8 cellular contexts compared by ENCODE assay signal in genomic region chr1:95233321-95233736, GRCh38. TPM values are rescaled to one million over a fixed set of nuclear protein-coding genes. Genes with fewer than 3 reads are reported as not detected.
DNase-seq lines count a peak whose midpoint lies in the region; ATAC-seq, FAIRE-seq and TF ChIP-seq lines count a peak whose summit lies in the region.

No MANE protein-coding gene starts in this region.

- H4K20me1 ChIP-seq in KMS-11 (ENCODE audit: insufficient read depth) = no peaks in the 10 kb centered on the region
- H4K20me1 ChIP-seq in HepG2 (ENCODE audit: insufficient read depth, low read length) = no peaks in the 10 kb centered on the region; the same call in 1 of the 2 replicates

- H3K4me1 Mint-ChIP-seq in central memory CD8-positive, alpha-beta T cell = peaks cover 30% of the 10 kb centered on the region

- intact Hi-C loops in HepG2 (cut with micrococcal nuclease; ENCODE audit: unreplicated experiment) = loop anchor here (1.0 to 5.0 kb wide), 4 partner anchors 66 to 306 kb away; partner anchors contain the start of genes ALG14 and CNN3

- TF ChIP-seq EP300 in HepG2 (IDR thresholded peaks at IDR 0.05; ENCODE audit: low read depth in 2 of 2, low read length in 2 of 2) (peak in 1 of 2 experiments; percentile 22; a peak in 1 of 4 replicates), HepG2 (CRISPR knock-in tag; IDR thresholded peaks at IDR 0.05; ENCODE audit: borderline replicate concordance) (no peak)

- no peaks in the 10 kb centered on the region for H3K9me3 ChIP-seq in HepG2 (ENCODE audit: low read length)

- peak overlapping the region; percentile 85 for H2AFZ ChIP-seq in KMS-11 (ENCODE audit: low read depth)
- H2AFZ ChIP-seq in HepG2 (ENCODE audit: low read length) = no peak overlapping the region

- peaks cover 13% of the 10 kb centered on the region for H3K36me3 Mint-ChIP-seq in central memory CD8-positive, alpha-beta T cell (ENCODE audit: insufficient read depth)

- H3K9ac ChIP-seq in KMS-11 (no peak overlapping the region; the same call in 1 of the 2 replicates), HepG2 (ENCODE audit: insufficient read depth, low read depth, low read length) (peak overlapping the region; percentile 92)

- no peaks in the 10 kb centered on the region for H3K27me3 ChIP-seq in BJ (ENCODE audit: control insufficient read depth, insufficient read depth, low read length)
- H3K27me3 ChIP-seq in KMS-11 (ENCODE audit: insufficient read depth, low read depth) = no peaks in the 10 kb centered on the region
- H3K27me3 ChIP-seq in HepG2 (ENCODE audit: control insufficient read depth in 1 of 2, insufficient read depth in 2 of 2, low read length in 2 of 2) = no peaks in the 10 kb centered on the region; a peak in 1 of 5 replicates

- peaks cover 24% of the 10 kb centered on the region for H3K27me3 Mint-ChIP-seq in central memory CD8-positive, alpha-beta T cell

- peak overlapping the region; percentile 89 for H3K4me3 Mint-ChIP-seq in central memory CD8-positive, alpha-beta T cell

- peak overlapping the region; percentile 51 for H3K4me3 ChIP-seq in BJ (ENCODE audit: low read depth, low read length)
- H3K4me3 ChIP-seq in KMS-11 (IDR thresholded peaks at IDR 0.05; ENCODE audit: insufficient read depth, low read depth, low read length) = no peak overlapping the region
- H3K4me3 ChIP-seq in HepG2 (replicated peaks in 1 of 3; ENCODE audit: insufficient read depth in 1 of 3, low read depth in 2 of 3, low read length in 3 of 3) = peak overlapping the region; percentile 82 to 98 (median 98)

- no peak for TF ChIP-seq CTCF in BJ (IDR thresholded peaks at IDR 0.05; ENCODE audit: insufficient read depth, low read depth, low read length)
- no peak for TF ChIP-seq CTCF in KMS-11 (conservative IDR thresholded peaks at IDR 0.05; ENCODE audit: low read depth, low read length)
- no peak for TF ChIP-seq CTCF in HepG2 (CRISPR knock-in tag; IDR thresholded peaks at IDR 0.05)

- H3K79me2 ChIP-seq in KMS-11 (ENCODE audit: insufficient read depth, low read depth) (no peaks in the 10 kb centered on the region), HepG2 (ENCODE audit: insufficient read depth, low read length) (peaks cover 19% of the 10 kb centered on the region)

- H3K9me3 Mint-ChIP-seq in central memory CD8-positive, alpha-beta T cell = no peaks in the 10 kb centered on the region

- peaks cover 5% of the 10 kb centered on the region for H3K4me1 ChIP-seq in KMS-11 (ENCODE audit: low read depth, poor library complexity, severe bottlenecking)
- H3K4me1 ChIP-seq in HepG2 (ENCODE audit: insufficient read depth, low read length) = peaks cover 48% of the 10 kb centered on the region

- H3K27ac ChIP-seq in KMS-11 (no peak overlapping the region), HepG2 (ENCODE audit: extremely low read length, insufficient read depth, low read length) (peak overlapping the region; percentile 95), temporal lobe (ENCODE audit: low read depth, low read length) (peak overlapping the region; percentile 81)

- H3K36me3 ChIP-seq in BJ (ENCODE audit: control insufficient read depth, insufficient read depth, low read length) (no peaks in the 10 kb centered on the region), KMS-11 (ENCODE audit: insufficient read depth) (no peaks in the 10 kb centered on the region), HepG2 (replicated peaks in 1 of 2; ENCODE audit: control insufficient read depth in 1 of 2, insufficient read depth in 2 of 2, low read length in 2 of 2) (peaks cover 0 to 1% of the 10 kb centered on the region in 2 experiments; a peak in 1 of 5 replicates)

- peak overlapping the region; percentile 54; the same call in 1 of the 2 replicates for H3K4me2 ChIP-seq in KMS-11
- peak overlapping the region; percentile 96 for H3K4me2 ChIP-seq in HepG2 (ENCODE audit: low read depth, low read length)

- TSS peak; percentile 81 for BruUV-seq in HepG2 (replicated peaks; lab: Mats Ljungman, UMichigan)

- peak; percentile 26 to 45; a peak in 2 of 4 replicates for TF ChIP-seq POLR2A in HepG2 (IDR thresholded peaks at IDR 0.05; ENCODE audit: insufficient read depth in 1 of 2, low read depth in 2 of 2, low read length in 2 of 2)

- POLR2A ChIA-PET in BJ (lab: Charles Lee) = interaction anchor here (0.6 to 1.3 kb wide), 3 partner anchors 9 to 1130 kb away, joined by 4 to 5 read pairs (median 4); no protein-coding TSS in a partner anchor
- POLR2A ChIA-PET in HepG2 (lab: Yijun Ruan, JAX) = interaction anchor here (0.7 to 2.2 kb wide), 20 partner anchors 8 to 379 kb away, joined by 3 to 36 read pairs (median 4); partner anchors contain the start of genes ALG14 and TLCD4

- DNase-seq in BJ (ENCODE audit: low read depth) = no peak
- DNase-seq in central memory CD8-positive, alpha-beta T cell (ENCODE audit: low spot score in 2 of 2) = no peak
- DNase-seq in HepG2 (ENCODE audit: low spot score) = peak; percentile 68
- no peak for DNase-seq in NOMO-1 treated with dmso at 0.1 percent for 144 hours (lab: John Stamatoyannopoulos, UW; ENCODE audit: unreplicated experiment)
- DNase-seq in LoVo (ENCODE audit: low spot score) = no peak
- DNase-seq in NCI-H2081 treated with DMSO at 0.1 percent for 48 hours (lab: John Stamatoyannopoulos, UW) = no peak

- peak; percentile 71 for FAIRE-seq in HepG2 (lab: Jason Lieb, UNC)

- in situ Hi-C loops in HepG2 (cut with HindIII; ENCODE audit: extremely low pct_ligation_motif_present, low pct_unique_long_range_greater_than_20kb) = loop anchor here (10.0 to 25.0 kb wide), 2 partner anchors 149 to 371 kb away; no protein-coding TSS in a partner anchor

- no peak for TF ChIP-seq RAD21 in HepG2 (CRISPR knock-in tag; IDR thresholded peaks at IDR 0.05)

- no peak for ATAC-seq in central memory CD8-positive, alpha-beta T cell (replicated peaks; ENCODE audit: extremely low read depth, poor library complexity, severe bottlenecking)
- ATAC-seq in HepG2 = peak; percentile 74

- WGBS in HepG2 (ENCODE audit: low lambda C conversion rate) = 2% methylated on average over 7 of the region's 13 CpGs

- H3K27ac Mint-ChIP-seq in central memory CD8-positive, alpha-beta T cell (ENCODE audit: low read depth) = peak overlapping the region; percentile 95

- CTCF ChIA-PET in BJ (lab: Yijun Ruan, JAX) = interaction anchor here (0.6 to 2.6 kb wide), 17 partner anchors 10 to 467 kb away, joined by 3 to 16 read pairs (median 3); partner anchors contain the start of gene TLCD4
- CTCF ChIA-PET in HepG2 (lab: Yijun Ruan, JAX; ENCODE audit: low intra/inter-chr PET ratio, low total read pairs) = interaction anchor here (0.7 to 1.6 kb wide), 2 partner anchors 116 to 149 kb away, joined by 3 to 6 read pairs; partner anchors contain the start of gene TLCD4

TF ChIP-seq in HepG2, 621 proteins besides CTCF, POLR2A, EP300 and RAD21 (continues in another document):
- TF ChIP-seq ZNF747 (CRISPR knock-in tag; IDR thresholded peaks at IDR 0.05; ENCODE audit: borderline replicate concordance) (no peak; the same call in 1 of the 2 replicates), TMF1 (CRISPR knock-in tag; IDR thresholded peaks at IDR 0.05; ENCODE audit: low read depth) (no peak), ZMYM2 (CRISPR knock-in tag; IDR thresholded peaks at IDR 0.05) (no peak; the same call in 1 of the 2 replicates), NR2F2 (IDR thresholded peaks at IDR 0.05; ENCODE audit: borderline replicate concordance, low read depth) (peak; percentile 8; the same call in 1 of the 2 replicates), SP2 (CRISPR knock-in tag; IDR thresholded peaks at IDR 0.05) (no peak), NFKB2 (CRISPR knock-in tag; IDR thresholded peaks at IDR 0.05; ENCODE audit: borderline replicate concordance) (no peak), MTA3 (CRISPR knock-in tag; IDR thresholded peaks at IDR 0.05) (no peak), SALL2 (CRISPR knock-in tag; IDR thresholded peaks at IDR 0.05) (no peak), ZNF350 (CRISPR knock-in tag; IDR thresholded peaks at IDR 0.05; ENCODE audit: borderline replicate concordance, low read depth) (peak; percentile 53)

RNA-seq across cellular contexts. Expression of gene RWDD3, which starts 0.7 kb away (rescaled TPM):
- polyA plus RNA-seq in BJ (2011; rRNA removed) (11.1 and 15.6 TPM in 2 replicates), HepG2 (2011; rRNA removed) (16.2 and 18.3 TPM in 2 replicates)
- polyA minus RNA-seq in BJ (2011; rRNA and poly(A)+ RNA removed) = 3.7 and 4.2 TPM in 2 replicates
- total RNA-seq in HepG2 (2016; rRNA removed; fragmentation: Illumina TruSeq; extraction: Trizol) (21.2 and 22.7 TPM in 2 replicates), temporal lobe (8.9 TPM)
- total RNA-seq in HepG2 (2016; cell fraction: cytosol; rRNA removed; fragmentation: Illumina TruSeq; extraction: Trizol; ENCODE audit: low read depth) = 4.8 and 7.5 TPM in 2 replicates
- 20.5 and 25.9 TPM in 2 replicates for total RNA-seq in HepG2 (2016; cell fraction: insoluble cytoplasmic fraction; rRNA removed; fragmentation: Illumina TruSeq; extraction: Trizol)
- 15.8 and 16.6 TPM in 2 replicates for total RNA-seq in HepG2 (2016; cell fraction: membrane; rRNA removed; fragmentation: Illumina TruSeq; extraction: Trizol)
- 26.9 and 28.8 TPM in 2 replicates for total RNA-seq in HepG2 (2016; cell fraction: nucleus; rRNA removed; fragmentation: Illumina TruSeq; extraction: Trizol)
- polyA plus RNA-seq in HepG2 (2011; cell fraction: cytosol; rRNA removed) = 8.0 and 10.2 TPM in 2 replicates
- 17.2 and 19.7 TPM in 2 replicates for polyA plus RNA-seq in HepG2 (2011; cell fraction: nucleus; rRNA removed)
- 15.3 and 20.4 TPM in 2 replicates for polyA plus RNA-seq in HepG2 (2012)
- polyA plus RNA-seq in HepG2 (2016; cell fraction: cytosol; fragmentation: Illumina TruSeq; extraction: Trizol; ENCODE audit: low read depth) = 7.6 and 10.7 TPM in 2 replicates
- 23.8 and 27.0 TPM in 2 replicates for polyA plus RNA-seq in HepG2 (2016; cell fraction: insoluble cytoplasmic fraction; fragmentation: Illumina TruSeq; extraction: Trizol; ENCODE audit: low read depth)
- polyA plus RNA-seq in HepG2 (2016; cell fraction: membrane; fragmentation: Illumina TruSeq; extraction: Trizol; ENCODE audit: low read depth) = 13.8 and 14.0 TPM in 2 replicates
- 43.8 and 46.3 TPM in 2 replicates for polyA plus RNA-seq in HepG2 (2016; cell fraction: nucleus; fragmentation: Illumina TruSeq; extraction: Trizol; ENCODE audit: insufficient read depth, low read depth)
- polyA minus RNA-seq in HepG2 (2011; rRNA and poly(A)+ RNA removed; ENCODE audit: low replicate concordance) = 2.3 and 4.1 TPM in 2 replicates
- polyA minus RNA-seq in HepG2 (2011; cell fraction: cytosol; rRNA and poly(A)+ RNA removed) = 3.7 and 4.5 TPM in 2 replicates
- polyA minus RNA-seq in HepG2 (2011; cell fraction: nucleus; rRNA and poly(A)+ RNA removed) = 17.4 and 24.0 TPM in 2 replicates
